In genomic region chr20:44461142-44461802, GRCh38 we compare ENCODE assay signal across 2 cellular contexts.
TF ChIP-seq lines count a peak whose summit lies in the region.

No MANE protein-coding gene starts in this region.

TF ChIP-seq in HCT116, 20 proteins besides CTCF, POLR2A, EP300 and RAD21:
- TF ChIP-seq SRF (IDR thresholded peaks at IDR 0.05; ENCODE audit: low read depth) (no peak), REST (IDR thresholded peaks at IDR 0.05; ENCODE audit: low read depth) (no peak), CEBPB (IDR thresholded peaks at IDR 0.05; ENCODE audit: low read depth) (no peak), ZFX (IDR thresholded peaks at IDR 0.05) (no peak), SIN3A (IDR thresholded peaks at IDR 0.05; ENCODE audit: low read depth) (no peak), ZNF274 (IDR thresholded peaks at IDR 0.05; ENCODE audit: low read depth, low read length) (no peak), EGR1 (IDR thresholded peaks at IDR 0.05; ENCODE audit: low read depth) (no peak), SP1 (IDR thresholded peaks at IDR 0.05; ENCODE audit: low read depth) (no peak), TCF7L2 (IDR thresholded peaks at IDR 0.05; ENCODE audit: borderline replicate concordance, extremely low read depth, insufficient read depth, insufficient read length) (no peak), ATF3 (IDR thresholded peaks at IDR 0.05) (no peak), MAX (IDR thresholded peaks at IDR 0.05) (no peak), FOSL1 (IDR thresholded peaks at IDR 0.05; ENCODE audit: low read depth) (no peak), POLR2AphosphoS5 (IDR thresholded peaks at IDR 0.05; ENCODE audit: low read depth, low read length) (no peak), CBX3 (IDR thresholded peaks at IDR 0.05; ENCODE audit: low read depth) (no peak), JUND (IDR thresholded peaks at IDR 0.05) (no peak), EZH2phosphoT487 (IDR thresholded peaks at IDR 0.05; ENCODE audit: borderline replicate concordance) (no peak)

TF ChIP-seq in HepG2, 621 proteins besides CTCF, POLR2A, EP300 and RAD21 (continues in another document):
- TF ChIP-seq RNF219 (CRISPR knock-in tag; IDR thresholded peaks at IDR 0.05) (no peak), ZNF782 (CRISPR knock-in tag; IDR thresholded peaks at IDR 0.05; ENCODE audit: borderline replicate concordance) (no peak), ZNF30 (CRISPR knock-in tag; IDR thresholded peaks at IDR 0.05) (no peak), MYPOP (CRISPR knock-in tag; IDR thresholded peaks at IDR 0.05) (no peak), SRY (CRISPR knock-in tag; IDR thresholded peaks at IDR 0.05) (no peak), ETS1 (CRISPR knock-in tag; IDR thresholded peaks at IDR 0.05) (no peak), ZNF749 (CRISPR knock-in tag; IDR thresholded peaks at IDR 0.05; ENCODE audit: borderline replicate concordance) (no peak), ZNF569 (CRISPR knock-in tag; IDR thresholded peaks at IDR 0.05; ENCODE audit: borderline replicate concordance) (no peak), ZHX2 (IDR thresholded peaks at IDR 0.05; ENCODE audit: low read depth) (peak; percentile 54; the same call in 1 of the 2 replicates), ZHX2 (CRISPR knock-in tag; IDR thresholded peaks at IDR 0.05; ENCODE audit: borderline replicate concordance) (no peak; the same call in 1 of the 2 replicates), MYC (CRISPR knock-in tag; IDR thresholded peaks at IDR 0.05; ENCODE audit: borderline replicate concordance) (no peak), ZBTB3 (CRISPR knock-in tag; IDR thresholded peaks at IDR 0.05; ENCODE audit: borderline replicate concordance, low read depth) (no peak; the same call in 1 of the 2 replicates), ZNF7 (CRISPR knock-in tag; IDR thresholded peaks at IDR 0.05) (no peak), AKAP8 (CRISPR knock-in tag; IDR thresholded peaks at IDR 0.05) (0 out of 2 replicates have a peak, but pooled peaks have one; percentile 22), MTA3 (CRISPR knock-in tag; IDR thresholded peaks at IDR 0.05) (no peak), CREM (IDR thresholded peaks at IDR 0.05) (peak; percentile 80), CREM (CRISPR knock-in tag; IDR thresholded peaks at IDR 0.05) (no peak), CBX1 (IDR thresholded peaks at IDR 0.05; ENCODE audit: low read depth) (no peak), ZNF232 (CRISPR knock-in tag; IDR thresholded peaks at IDR 0.05; ENCODE audit: borderline replicate concordance) (0 out of 2 replicates have a peak, but pooled peaks have one; percentile 43), NPAS2 (CRISPR knock-in tag; IDR thresholded peaks at IDR 0.05; ENCODE audit: borderline replicate concordance) (no peak), ZNF121 (CRISPR knock-in tag; IDR thresholded peaks at IDR 0.05) (no peak), RORA (CRISPR knock-in tag; IDR thresholded peaks at IDR 0.05) (no peak), THRA (CRISPR knock-in tag; IDR thresholded peaks at IDR 0.05; ENCODE audit: borderline replicate concordance) (peak; percentile 8; the same call in 1 of the 2 replicates), NR2F2 (IDR thresholded peaks at IDR 0.05; ENCODE audit: borderline replicate concordance, low read depth) (no peak), HBP1 (CRISPR knock-in tag; IDR thresholded peaks at IDR 0.05; ENCODE audit: low read depth) (peak; percentile 74; the same call in 1 of the 2 replicates), PHF8 (CRISPR knock-in tag; IDR thresholded peaks at IDR 0.05) (no peak; the same call in 1 of the 2 replicates), ZBTB39 (CRISPR knock-in tag; IDR thresholded peaks at IDR 0.05) (no peak), MED8 (CRISPR knock-in tag; IDR thresholded peaks at IDR 0.05; ENCODE audit: insufficient replicate concordance) (no peak), KMT2A (CRISPR knock-in tag; IDR thresholded peaks at IDR 0.05) (peak; percentile 15; the same call in 1 of the 2 replicates), ZNF839 (CRISPR knock-in tag; IDR thresholded peaks at IDR 0.05; ENCODE audit: borderline replicate concordance) (no peak), ZNF577 (CRISPR knock-in tag; IDR thresholded peaks at IDR 0.05; ENCODE audit: borderline replicate concordance, low read depth) (no peak), CEBPB (IDR thresholded peaks at IDR 0.05; ENCODE audit: borderline replicate concordance, low read depth, low read length) (no peak), IKZF5 (CRISPR knock-in tag; IDR thresholded peaks at IDR 0.05) (no peak; the same call in 1 of the 2 replicates), WIZ (CRISPR knock-in tag; IDR thresholded peaks at IDR 0.05) (no peak), ZNF704 (CRISPR knock-in tag; IDR thresholded peaks at IDR 0.05; ENCODE audit: borderline replicate concordance) (no peak)
